In genomic region chr9:124272979-124273378, GRCh38 we compare ENCODE assay signal across 2 cellular contexts.
A peak's percentile ranks its signal among the peaks of the same experiment; 100 is the strongest.
TF ChIP-seq lines count a peak whose summit lies in the region.

No MANE protein-coding gene starts in this region.

TF ChIP-seq in IMR-90, 13 proteins besides CTCF, POLR2A, EP300 and RAD21:
- TF ChIP-seq FOS (IDR thresholded peaks at IDR 0.05; ENCODE audit: low read depth, low read length) (no peak), RFX5 (IDR thresholded peaks at IDR 0.05; ENCODE audit: low read depth, low read length) (no peak), MAFK (IDR thresholded peaks at IDR 0.05; ENCODE audit: low read depth, low read length) (no peak), MXI1 (IDR thresholded peaks at IDR 0.05; ENCODE audit: borderline replicate concordance, low read depth, low read length) (no peak), MAZ (IDR thresholded peaks at IDR 0.05; ENCODE audit: borderline replicate concordance, low read depth, low read length) (no peak), CHD1 (IDR thresholded peaks at IDR 0.05; ENCODE audit: low read depth, low read length) (no peak), ELK1 (IDR thresholded peaks at IDR 0.05; ENCODE audit: borderline replicate concordance, low read depth, low read length) (no peak), NFE2L2 (IDR thresholded peaks at IDR 0.05; ENCODE audit: low read depth, low read length) (no peak), RCOR1 (IDR thresholded peaks at IDR 0.05; ENCODE audit: insufficient replicate concordance, low read length) (no peak), USF2 (IDR thresholded peaks at IDR 0.05; ENCODE audit: low read depth, low read length) (no peak), BHLHE40 (IDR thresholded peaks at IDR 0.05; ENCODE audit: low read depth, low read length) (no peak), SMC3 (IDR thresholded peaks at IDR 0.05; ENCODE audit: low read depth, low read length) (no peak), CEBPB (IDR thresholded peaks at IDR 0.05; ENCODE audit: low read depth, low read length) (no peak)

TF ChIP-seq in K562, 482 proteins besides CTCF, POLR2A, EP300 and RAD21:
- TF ChIP-seq BCOR (IDR thresholded peaks at IDR 0.05) (peak; percentile 76), ZFP36 (IDR thresholded peaks at IDR 0.05; ENCODE audit: low read depth, low read length, partially characterized antibody) (peak; percentile 77), SPI1 (IDR thresholded peaks at IDR 0.05; ENCODE audit: borderline replicate concordance, low read depth, low read length) (peak; percentile 68; the same call in 1 of the 2 replicates), MLX (CRISPR knock-in tag; conservative IDR thresholded peaks at IDR 0.05) (no peak), ZNF212 (CRISPR knock-in tag; IDR thresholded peaks at IDR 0.05) (no peak), KDM1A (IDR thresholded peaks at IDR 0.05) (peak; percentile 10 to 51; a peak in 2 of 4 replicates), NFIX (CRISPR knock-in tag; IDR thresholded peaks at IDR 0.05; ENCODE audit: low read depth) (no peak), RBM25 (IDR thresholded peaks at IDR 0.05; ENCODE audit: low read depth, low read length, severe bottlenecking) (peak; percentile 42)
TF ChIP-seq in K562: peak in this region for 5.
